ENCODE assay signal across 19 cellular contexts in the genomic region with DNA sequence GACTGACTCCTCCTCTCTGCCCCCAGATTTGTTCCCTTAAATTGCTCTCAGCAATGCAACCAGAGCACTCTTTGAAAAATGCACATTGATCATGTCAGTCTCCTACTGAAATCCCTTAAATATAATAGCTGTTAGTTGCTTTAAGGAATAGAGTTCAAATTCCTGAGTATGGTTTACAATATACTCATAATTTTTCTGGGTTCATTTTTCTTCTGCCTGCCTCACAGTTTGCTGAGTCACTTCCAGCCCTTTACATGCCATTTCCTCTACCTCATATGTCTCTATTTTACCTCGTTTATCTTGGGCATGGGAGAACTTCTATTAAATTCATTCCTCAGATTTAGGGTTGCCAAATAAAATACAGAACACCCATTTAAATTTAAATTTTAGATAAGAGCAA.
DNase-seq lines count a peak whose midpoint lies in the region; ATAC-seq and TF ChIP-seq lines count a peak whose summit lies in the region.
"Had no signal": no experiment of that assay in that cellular context is flagged by ENCODE, and none has a peak within 500 bp of the region (broad histone marks: within the 10 kb centered on the region; RNA-seq: fewer than 3 reads in every experiment).

No MANE protein-coding gene starts in this region.

- H2AK9ac ChIP-seq in IMR-90 (replicated peaks; ENCODE audit: low read depth, low read length, poor library complexity), result no peak overlapping the region

- H3K36me3 ChIP-seq in IMR-90 (ENCODE audit: control insufficient read depth, insufficient read depth, low read length), result no peaks in the 10 kb centered on the region
- H3K36me3 ChIP-seq in smooth muscle cell (ENCODE audit: low read depth), result no peaks in the 10 kb centered on the region
- H3K36me3 ChIP-seq: lower lobe of right lung, uterus had no signal

- no peaks in the 10 kb centered on the region for H3K9me1 ChIP-seq in IMR-90 (ENCODE audit: insufficient read depth, low read length)

- DNase-seq in IMR-90 (peak; percentile 8), amniotic epithelial cell (ENCODE audit: low read depth) (peak; percentile 86), fibroblast of pulmonary artery (ENCODE audit: low read depth) (peak; percentile 47), smooth muscle cell (lab: John Stamatoyannopoulos, UW; ENCODE audit: unreplicated experiment) (no peak), NCI-H2227 (lab: John Stamatoyannopoulos, UW; ENCODE audit: unreplicated experiment) (no peak), NCI-H187 (lab: John Stamatoyannopoulos, UW) (no peak)
- DNase-seq: activated CD4-positive, alpha-beta T cell treated with anti-CD3 and anti-CD28 coated beads, Interleukin-2, amount 50 U/mL, for 4 hours; activated T-cell treated with anti-CD3 and anti-CD28 coated beads, Interleukin-2, amount 50 U/mL, for 4 hours; C1 segment of cervical spinal cord; DMS79 treated with DMSO at 0.1 percent for 48 hours; H9; lower lobe of right lung; NCI-H2171; nephron progenitor cell; SHP77 treated with DMSO at 0.1 percent for 48 hours; stimulated activated naive CD4-positive, alpha-beta T cell; uterus had no signal

- H3K79me2 ChIP-seq in smooth muscle cell (ENCODE audit: low read depth), result no peaks in the 10 kb centered on the region

- TF ChIP-seq POLR2A in IMR-90 (IDR thresholded peaks at IDR 0.05; ENCODE audit: low read depth, low read length), result no peak

- no peak overlapping the region for H3K4me3 ChIP-seq in IMR-90 (ENCODE audit: insufficient read depth, low read depth, low read length)
- no peak overlapping the region for H3K4me3 ChIP-seq in fibroblast of pulmonary artery (replicated peaks; ENCODE audit: low read depth, low read length)
- no peak overlapping the region for H3K4me3 ChIP-seq in smooth muscle cell
- H3K4me3 ChIP-seq: lower lobe of right lung, uterus had no signal

- H3K9me3 ChIP-seq in IMR-90 (ENCODE audit: control insufficient read depth, insufficient read depth, low read length) (no peaks in the 10 kb centered on the region), smooth muscle cell (replicated peaks; ENCODE audit: low read depth) (no peaks in the 10 kb centered on the region)
- H3K9me3 ChIP-seq: lower lobe of right lung, uterus had no signal

- POLR2A ChIA-PET in IMR-90 (lab: Charles Lee; ENCODE audit: unreplicated experiment), result no interaction called here

- CTCF ChIA-PET in IMR-90 (lab: Yijun Ruan, JAX), result no interaction called here

- no peak overlapping the region; the same call in 1 of the 2 replicates for H3K18ac ChIP-seq in IMR-90 (ENCODE audit: low read depth, low read length)

- TF ChIP-seq RAD21 in IMR-90 (IDR thresholded peaks at IDR 0.05; ENCODE audit: low read length), result no peak

- H3K4me2 ChIP-seq in IMR-90 (ENCODE audit: low read depth, low read length), result no peak overlapping the region
- peak overlapping the region; percentile 62 for H3K4me2 ChIP-seq in smooth muscle cell

- H3K4me1 ChIP-seq in IMR-90 (ENCODE audit: control insufficient read depth, insufficient read depth, low read length) (no peaks in the 10 kb centered on the region), smooth muscle cell (ENCODE audit: low read depth) (peaks cover 32% of the 10 kb centered on the region)
- H3K4me1 ChIP-seq: lower lobe of right lung, uterus had no signal

- H2BK15ac ChIP-seq in IMR-90 (ENCODE audit: low read depth, low read length), result no peak overlapping the region

- H4K5ac ChIP-seq in IMR-90 (ENCODE audit: low read depth, low read length), result no peak overlapping the region; the same call in 1 of the 2 replicates

- no peak overlapping the region for H4K91ac ChIP-seq in IMR-90 (ENCODE audit: insufficient read depth, low read depth, low read length)

- H3K27me3 ChIP-seq in IMR-90 (ENCODE audit: control insufficient read depth, insufficient read depth, low read length) (no peaks in the 10 kb centered on the region), smooth muscle cell (ENCODE audit: low read depth) (no peaks in the 10 kb centered on the region)
- H3K27me3 ChIP-seq: uterus had no signal

- peaks cover 4% of the 10 kb centered on the region for H3F3A ChIP-seq in smooth muscle cell (ENCODE audit: low read depth)

- H3K27ac ChIP-seq in IMR-90 (ENCODE audit: insufficient read depth, low read length), result no peak overlapping the region
- H3K27ac ChIP-seq in smooth muscle cell (ENCODE audit: low read depth), result peak overlapping the region; percentile 74
- H3K27ac ChIP-seq: lower lobe of right lung, uterus had no signal

- BruUV-seq in IMR-90 (replicated peaks; lab: Mats Ljungman, UMichigan), result no TSS peak

- in situ Hi-C loops in IMR-90 (cut with MboI; ENCODE audit: low sequenced_read_pairs), result no loop called here

- H3K14ac ChIP-seq in IMR-90 (replicated peaks; ENCODE audit: low read depth, low read length), result no peak overlapping the region

- no peak overlapping the region for H2BK120ac ChIP-seq in IMR-90 (ENCODE audit: low read depth, low read length)

- intact Hi-C loops in IMR-90 (cut with micrococcal nuclease), result no loop called here

- H3K79me1 ChIP-seq in IMR-90 (ENCODE audit: low read depth in 1 of 2, low read length in 2 of 2), result no peaks in the 10 kb centered on the region

- no peak overlapping the region for H3K4ac ChIP-seq in IMR-90 (ENCODE audit: low read depth, low read length)

- TF ChIP-seq CTCF in IMR-90 (conservative IDR thresholded peaks at IDR 0.05; ENCODE audit: low read depth, low read length) (no peak), fibroblast of pulmonary artery (IDR thresholded peaks at IDR 0.05; ENCODE audit: low read length, missing control alignments) (no peak), smooth muscle cell (IDR thresholded peaks at IDR 0.05; ENCODE audit: borderline replicate concordance, insufficient read depth, poor library complexity, severe bottlenecking) (no peak)

- H2AFZ ChIP-seq in IMR-90 (replicated peaks; ENCODE audit: low read length, poor library complexity) (no peak overlapping the region), smooth muscle cell (ENCODE audit: low read depth) (no peak overlapping the region)

- no CpG with 5 or more reads among the region's 1 CpG for WGBS in IMR-90 (ENCODE audit: extremely low coverage in 2 of 2, insufficient read length in 1 of 2), 2 experiments
- 5% methylated on average over 1 of the region's 1 CpG for WGBS in smooth muscle cell (ENCODE audit: low lambda C conversion rate)

- ATAC-seq in IMR-90 (ENCODE audit: low read depth), result no peak
- ATAC-seq in GM19351 (IDR thresholded peaks at IDR 0.05; ENCODE audit: unreplicated experiment), result no peak
- ATAC-seq: activated T-cell treated with anti-CD3 and anti-CD28 coated beads, Interleukin-2, amount 50 U/mL, for 4 hours; lower lobe of right lung; sciatic nerve had no signal

- H4K8ac ChIP-seq in IMR-90 (ENCODE audit: low read depth in 2 of 2, low read length in 2 of 2), result no peak overlapping the region

- H4K20me1 ChIP-seq in IMR-90 (ENCODE audit: insufficient read depth, low read length) (no peaks in the 10 kb centered on the region), smooth muscle cell (ENCODE audit: low read depth) (no peaks in the 10 kb centered on the region)

- no peak overlapping the region for H2BK20ac ChIP-seq in IMR-90 (ENCODE audit: low read depth, low read length)

- no peak overlapping the region for H3K23ac ChIP-seq in IMR-90 (ENCODE audit: low read depth, low read length)

- dilution Hi-C loops in IMR-90 (cut with HindIII; ENCODE audit: low sequenced_read_pairs, unreplicated experiment), result no loop called here

- no peak overlapping the region for H3K9ac ChIP-seq in IMR-90 (ENCODE audit: low read depth, low read length)
- H3K9ac ChIP-seq in smooth muscle cell (ENCODE audit: low read depth), result peak overlapping the region; percentile 52

- peak overlapping the region; percentile 42 for H2BK5ac ChIP-seq in IMR-90 (ENCODE audit: low read depth, low read length, poor library complexity, severe bottlenecking)

- no peak overlapping the region for H2AK5ac ChIP-seq in IMR-90 (ENCODE audit: low read depth, low read length)

- H3K56ac ChIP-seq in IMR-90 (ENCODE audit: extremely low read depth, insufficient read depth, low read length), result no peak overlapping the region

TF ChIP-seq in IMR-90, 13 proteins besides CTCF, POLR2A, EP300 and RAD21:
- peak; percentile 59 for TF ChIP-seq NFE2L2 (IDR thresholded peaks at IDR 0.05; ENCODE audit: low read depth, low read length)
- TF ChIP-seq RFX5 (IDR thresholded peaks at IDR 0.05; ENCODE audit: low read depth, low read length), result no peak
- TF ChIP-seq FOS (IDR thresholded peaks at IDR 0.05; ENCODE audit: low read depth, low read length), result no peak
- TF ChIP-seq USF2 (IDR thresholded peaks at IDR 0.05; ENCODE audit: low read depth, low read length), result no peak
- TF ChIP-seq, protein P1, sequence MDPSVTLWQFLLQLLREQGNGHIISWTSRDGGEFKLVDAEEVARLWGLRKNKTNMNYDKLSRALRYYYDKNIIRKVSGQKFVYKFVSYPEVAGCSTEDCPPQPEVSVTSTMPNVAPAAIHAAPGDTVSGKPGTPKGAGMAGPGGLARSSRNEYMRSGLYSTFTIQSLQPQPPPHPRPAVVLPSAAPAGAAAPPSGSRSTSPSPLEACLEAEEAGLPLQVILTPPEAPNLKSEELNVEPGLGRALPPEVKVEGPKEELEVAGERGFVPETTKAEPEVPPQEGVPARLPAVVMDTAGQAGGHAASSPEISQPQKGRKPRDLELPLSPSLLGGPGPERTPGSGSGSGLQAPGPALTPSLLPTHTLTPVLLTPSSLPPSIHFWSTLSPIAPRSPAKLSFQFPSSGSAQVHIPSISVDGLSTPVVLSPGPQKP (IDR thresholded peaks at IDR 0.05; ENCODE audit: borderline replicate concordance, low read depth, low read length), result no peak
- TF ChIP-seq CHD1 (IDR thresholded peaks at IDR 0.05; ENCODE audit: low read depth, low read length), result no peak

Comparison
In these comparisons a context has a peak if more than half of its experiments do, and no peak if none do; other contexts are left out.
1. DNase-seq: peak in IMR-90 (single experiment), amniotic epithelial cell (single experiment) and fibroblast of pulmonary artery (single experiment); none in smooth muscle cell (single experiment), NCI-H2227 (single experiment) and NCI-H187 (0 of 2).